In genomic region chr6:54737247-54737646, GRCh38 we compare ENCODE assay signal across 10 cellular contexts.
DNase-seq lines count a peak whose midpoint lies in the region; TF ChIP-seq lines count a peak whose summit lies in the region.
"Had no signal": no experiment of that assay in that cellular context is flagged by ENCODE, and none has a peak within 500 bp of the region (broad histone marks: within the 10 kb centered on the region; RNA-seq: fewer than 3 reads in every experiment).

No MANE protein-coding gene starts in this region.

- no peak overlapping the region for H4K8ac ChIP-seq in mesendoderm (ENCODE audit: low read depth, low read length)

- H3K27me3 ChIP-seq in mesendoderm (ENCODE audit: insufficient read depth, low read length, poor library complexity) = no peaks in the 10 kb centered on the region

- no peaks in the 10 kb centered on the region for H3K79me2 ChIP-seq in mesendoderm (ENCODE audit: control insufficient read depth, insufficient read depth, low read length)

- no peak overlapping the region for H3K4me2 ChIP-seq in mesendoderm (ENCODE audit: low read length)

- no peak overlapping the region for H2AK5ac ChIP-seq in mesendoderm (ENCODE audit: low read length)

- H3K4me3 ChIP-seq in mesendoderm (ENCODE audit: low read length) = no peak overlapping the region

- H2BK120ac ChIP-seq in mesendoderm (ENCODE audit: low read depth, low read length) = no peak overlapping the region

- DNase-seq in NCI-H748 (lab: John Stamatoyannopoulos, UW; ENCODE audit: unreplicated experiment) (peak; percentile 30), NCI-H748 treated with DMSO at 0.1 percent for 48 hours (lab: John Stamatoyannopoulos, UW) (no peak), HFFc6 (no peak), SK-MEL-5 (ENCODE audit: low read depth, low spot score) (peak; percentile 60), mesendoderm (peak; percentile 61), mesothelial cell of epicardium (ENCODE audit: low spot score in 2 of 2, unreplicated experiment in 2 of 2) (no peak), SW 1271 (lab: John Stamatoyannopoulos, UW) (no peak), pons (ENCODE audit: low spot score) (no peak)
- DNase-seq: mesenchymal stem cell had no signal

- H3K27ac ChIP-seq in mesendoderm (ENCODE audit: low read depth, low read length) = no peak overlapping the region

- no peak overlapping the region for H2BK15ac ChIP-seq in mesendoderm (replicated peaks; ENCODE audit: low read depth)

- no peaks in the 10 kb centered on the region for H3K4me1 ChIP-seq in mesendoderm (ENCODE audit: control insufficient read depth, low read depth, low read length)

- no peak overlapping the region for H4K5ac ChIP-seq in mesendoderm (ENCODE audit: low read length)

- H3K56ac ChIP-seq in mesendoderm (ENCODE audit: low read length) = no peak overlapping the region

- no peak overlapping the region for H3K9ac ChIP-seq in mesendoderm (ENCODE audit: low read length)

- no peak overlapping the region for H2BK5ac ChIP-seq in mesendoderm (ENCODE audit: low read length)

- no peak overlapping the region for H3K4ac ChIP-seq in mesendoderm (ENCODE audit: low read depth, low read length)

- WGBS in mesendoderm (ENCODE audit: extremely low coverage, insufficient coverage, low lambda C conversion rate) = no CpG with 5 or more reads among the region's 3 CpGs

- H3K18ac ChIP-seq in mesendoderm (ENCODE audit: low read length) = no peak overlapping the region

- no peak overlapping the region for H3K23ac ChIP-seq in mesendoderm (ENCODE audit: low read length)

- no peak overlapping the region for H3K4me3 Mint-ChIP-seq in HFFc6
- no peak overlapping the region for H3K4me3 Mint-ChIP-seq in mesothelial cell of epicardium
- H3K4me3 Mint-ChIP-seq: B cell had no signal

- TF ChIP-seq CTCF in HFFc6 (IDR thresholded peaks at IDR 0.05) = peak; percentile 56; the same call in 1 of the 2 replicates
- no peak for TF ChIP-seq CTCF in mesothelial cell of epicardium (IDR thresholded peaks at IDR 0.05; ENCODE audit: unreplicated experiment)

- H3K36me3 Mint-ChIP-seq in HFFc6 (ENCODE audit: low read depth) (no peaks in the 10 kb centered on the region), mesothelial cell of epicardium (peaks cover 14% of the 10 kb centered on the region)

- H3K4me1 Mint-ChIP-seq in HFFc6 (ENCODE audit: low read depth) (no peaks in the 10 kb centered on the region), mesothelial cell of epicardium (no peaks in the 10 kb centered on the region)
- H3K4me1 Mint-ChIP-seq: B cell had no signal

- H3K27me3 Mint-ChIP-seq in HFFc6 (ENCODE audit: insufficient read depth) = peaks cover 1% of the 10 kb centered on the region; the same call in 1 of the 2 replicates
- no peaks in the 10 kb centered on the region for H3K27me3 Mint-ChIP-seq in mesothelial cell of epicardium (ENCODE audit: low read depth)
- H3K27me3 Mint-ChIP-seq: B cell had no signal

- peaks cover 10% of the 10 kb centered on the region; the same call in 1 of the 2 replicates for H3K9me3 Mint-ChIP-seq in HFFc6
- H3K9me3 Mint-ChIP-seq in mesothelial cell of epicardium = peaks cover 37% of the 10 kb centered on the region

- in situ Hi-C loops in SK-MEL-5 (cut with HindIII; ENCODE audit: low pct_unique_long_range_greater_than_20kb, low sequenced_read_pairs) = no loop called here

- H3K79me1 ChIP-seq in mesendoderm (ENCODE audit: low read length) = no peaks in the 10 kb centered on the region

- no peaks in the 10 kb centered on the region for H3K36me3 ChIP-seq in mesendoderm (ENCODE audit: control insufficient read depth, insufficient read depth, low read length)

- H3K27ac Mint-ChIP-seq in HFFc6 (no peak overlapping the region), mesothelial cell of epicardium (no peak overlapping the region)
- H3K27ac Mint-ChIP-seq: B cell had no signal

Comparison
In these comparisons a context has a peak if more than half of its experiments do, and no peak if none do; other contexts are left out.
1. DNase-seq: peak in NCI-H748 (single experiment), SK-MEL-5 (single experiment) and mesendoderm (single experiment); none in NCI-H748 treated with DMSO at 0.1 percent for 48 hours (single experiment), HFFc6 (single experiment), mesothelial cell of epicardium (0 of 2), SW 1271 (0 of 2) and pons (single experiment).